8 cellular contexts compared by ENCODE assay signal in the genomic region with DNA sequence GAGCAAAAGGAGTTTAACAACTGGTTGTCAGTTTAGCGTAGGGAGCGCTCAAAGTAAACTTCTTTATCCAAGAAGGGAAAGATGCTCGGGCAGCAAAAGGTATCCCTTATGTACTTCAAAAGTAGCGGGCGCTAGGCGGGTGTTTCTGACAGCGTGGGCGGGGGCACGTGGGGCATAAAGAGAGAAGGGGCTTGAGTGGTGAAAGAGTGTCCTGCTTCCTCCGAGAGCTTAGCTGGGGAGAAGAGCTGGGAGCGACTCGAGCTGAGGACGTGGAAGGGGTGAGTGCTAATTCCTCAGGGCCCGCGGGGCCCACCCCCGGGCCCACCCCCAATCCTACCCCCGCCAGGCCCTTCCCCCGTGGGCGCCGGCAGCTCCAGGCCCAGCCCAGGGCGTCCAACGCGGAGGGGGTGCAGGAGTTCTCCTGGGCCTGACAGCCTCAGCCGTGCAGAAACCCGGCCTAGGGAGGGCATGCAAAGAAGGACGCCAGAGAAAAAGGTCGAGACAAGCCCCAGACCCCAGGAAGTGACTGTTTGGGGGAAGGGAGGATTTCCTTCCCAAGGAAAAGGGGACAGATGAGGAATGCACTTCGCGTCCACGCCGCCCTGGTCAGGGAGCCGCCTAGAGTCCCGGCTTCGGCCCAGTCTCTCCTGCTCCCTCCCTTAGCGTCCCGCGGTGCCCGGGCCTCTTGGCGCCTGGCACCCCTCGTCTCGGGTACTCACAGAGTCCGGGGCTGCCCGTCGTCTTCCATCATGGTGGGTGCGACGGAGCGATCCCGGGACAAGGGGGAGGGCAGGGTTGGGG. TPM values are rescaled to one million over a fixed set of nuclear protein-coding genes. Genes with fewer than 3 reads are reported as not detected.
DNase-seq lines count a peak whose midpoint lies in the region; ATAC-seq lines count a peak whose summit lies in the region.

No MANE protein-coding gene starts in this region.

- DNase-seq in CD4-positive, CD25-positive, alpha-beta regulatory T cell = peak; percentile 44 to 58 (median 48)
- peak; percentile 61 for DNase-seq in MG63
- peak; percentile 59 for DNase-seq in activated CD8-positive, alpha-beta T cell treated with anti-CD3 and anti-CD28 coated beads, Interleukin-2, amount 10 ng/mL, durations not matched to agents 7 days and 5 days
- peak in 2 of 3 donors; percentile 26 to 37 for DNase-seq in effector memory CD4-positive, alpha-beta T cell
- DNase-seq in midbrain (lab: John Stamatoyannopoulos, UW) = peak; percentile 54
- DNase-seq in stimulated activated CD8-positive, alpha-beta memory T cell treated with anti-CD3 and anti-CD28 coated beads, Interleukin-4, amount 100 ng/mL, for 1 hour (ENCODE audit: low read depth in 2 of 2, low spot score in 1 of 2) = peak; percentile 19 to 31
- DNase-seq in NCI-H446 treated with DMSO at 0.1 percent for 48 hours (lab: John Stamatoyannopoulos, UW) = no peak

- POLR2A ChIA-PET in activated CD8-positive, alpha-beta T cell treated with anti-CD3 and anti-CD28 coated beads, Interleukin-2, amount 10 ng/mL, durations not matched to agents 7 days and 5 days (lab: Charles Lee) = interaction anchor here (0.7 to 2.6 kb wide), 7 partner anchors 14 to 389 kb away, joined by 3 to 11 read pairs (median 3); a partner anchor contains a TSS

- CTCF ChIA-PET in activated CD8-positive, alpha-beta T cell treated with anti-CD3 and anti-CD28 coated beads, Interleukin-2, amount 10 ng/mL, durations not matched to agents 7 days and 5 days (lab: Charles Lee) = interaction anchor here (0.6 to 1.6 kb wide), 6 partner anchors 10 to 389 kb away, joined by 3 to 7 read pairs (median 4); a partner anchor contains a TSS

- H3K9me3 ChIP-seq in CD4-positive, CD25-positive, alpha-beta regulatory T cell (ENCODE audit: control insufficient read depth in 2 of 2, low read length in 2 of 2) = no peaks in the 10 kb centered on the region
- H3K9me3 ChIP-seq in MG63 = no peaks in the 10 kb centered on the region
- no peaks in the 10 kb centered on the region for H3K9me3 ChIP-seq in effector memory CD4-positive, alpha-beta T cell (ENCODE audit: control insufficient read depth, low read length)

- H3K4me3 ChIP-seq in CD4-positive, CD25-positive, alpha-beta regulatory T cell (ENCODE audit: low read depth, low read length) = peak overlapping the region; percentile 93
- H3K4me3 ChIP-seq in MG63 = peak overlapping the region; percentile 88
- peak overlapping the region; percentile 95 for H3K4me3 ChIP-seq in effector memory CD4-positive, alpha-beta T cell (ENCODE audit: insufficient read depth, low read depth, low read length, poor library complexity, severe bottlenecking)

- H3K27ac ChIP-seq in CD4-positive, CD25-positive, alpha-beta regulatory T cell (ENCODE audit: insufficient read depth, low read length, poor library complexity, severe bottlenecking) = peak overlapping the region; percentile 97
- H3K27ac ChIP-seq in effector memory CD4-positive, alpha-beta T cell (ENCODE audit: insufficient read depth, low read length, poor library complexity, severe bottlenecking) = peak overlapping the region; percentile 96

- H3K36me3 ChIP-seq in CD4-positive, CD25-positive, alpha-beta regulatory T cell (ENCODE audit: control insufficient read depth, insufficient read depth, low read length) = peaks cover 4% of the 10 kb centered on the region
- peaks cover 27% of the 10 kb centered on the region for H3K36me3 ChIP-seq in MG63
- no peaks in the 10 kb centered on the region for H3K36me3 ChIP-seq in effector memory CD4-positive, alpha-beta T cell (ENCODE audit: control insufficient read depth, insufficient read depth, low read length)

- peaks cover 9% of the 10 kb centered on the region for H3K36me3 Mint-ChIP-seq in CD4-positive, CD25-positive, alpha-beta regulatory T cell
- H3K36me3 Mint-ChIP-seq in activated CD8-positive, alpha-beta T cell treated with anti-CD3 and anti-CD28 coated beads, Interleukin-2, amount 10 ng/mL, durations not matched to agents 7 days and 5 days (ENCODE audit: low read depth) = peaks cover 36% of the 10 kb centered on the region

- ATAC-seq in CD4-positive, CD25-positive, alpha-beta regulatory T cell (ENCODE audit: low read depth in 2 of 2) = peak; percentile 1 to 2
- ATAC-seq in GM21423 (IDR thresholded peaks at IDR 0.05; ENCODE audit: unreplicated experiment) = peak; percentile 3
- ATAC-seq in activated CD8-positive, alpha-beta T cell treated with anti-CD3 and anti-CD28 coated beads, Interleukin-2, amount 10 ng/mL, durations not matched to agents 7 days and 5 days = peak; percentile 34

- H3K4me3 Mint-ChIP-seq in CD4-positive, CD25-positive, alpha-beta regulatory T cell = peak overlapping the region; percentile 97 to 100 (median 100)
- H3K4me3 Mint-ChIP-seq in activated CD8-positive, alpha-beta T cell treated with anti-CD3 and anti-CD28 coated beads, Interleukin-2, amount 10 ng/mL, durations not matched to agents 7 days and 5 days = peak overlapping the region; percentile 93

- no peaks in the 10 kb centered on the region for H3K27me3 ChIP-seq in CD4-positive, CD25-positive, alpha-beta regulatory T cell (ENCODE audit: control insufficient read depth, insufficient read depth, low read length)
- H3K27me3 ChIP-seq in MG63 = no peaks in the 10 kb centered on the region
- no peaks in the 10 kb centered on the region for H3K27me3 ChIP-seq in effector memory CD4-positive, alpha-beta T cell (replicated peaks; ENCODE audit: control insufficient read depth, insufficient read depth, low read length, poor library complexity, severe bottlenecking)

- no peaks in the 10 kb centered on the region for H3K9me3 Mint-ChIP-seq in CD4-positive, CD25-positive, alpha-beta regulatory T cell
- no peaks in the 10 kb centered on the region for H3K9me3 Mint-ChIP-seq in activated CD8-positive, alpha-beta T cell treated with anti-CD3 and anti-CD28 coated beads, Interleukin-2, amount 10 ng/mL, durations not matched to agents 7 days and 5 days (ENCODE audit: insufficient read depth)

- peaks cover 6% of the 10 kb centered on the region for H3K27me3 Mint-ChIP-seq in CD4-positive, CD25-positive, alpha-beta regulatory T cell
- H3K27me3 Mint-ChIP-seq in activated CD8-positive, alpha-beta T cell treated with anti-CD3 and anti-CD28 coated beads, Interleukin-2, amount 10 ng/mL, durations not matched to agents 7 days and 5 days (ENCODE audit: low read depth) = no peaks in the 10 kb centered on the region

- H3K4me1 Mint-ChIP-seq in CD4-positive, CD25-positive, alpha-beta regulatory T cell = peaks cover 43 to 68% (median 58%) of the 10 kb centered on the region in 4 donors
- peaks cover 48% of the 10 kb centered on the region for H3K4me1 Mint-ChIP-seq in activated CD8-positive, alpha-beta T cell treated with anti-CD3 and anti-CD28 coated beads, Interleukin-2, amount 10 ng/mL, durations not matched to agents 7 days and 5 days (ENCODE audit: low read depth)

- H3K4me1 ChIP-seq in CD4-positive, CD25-positive, alpha-beta regulatory T cell (ENCODE audit: control insufficient read depth, insufficient read depth, low read length, poor library complexity, severe bottlenecking) = peaks cover 40% of the 10 kb centered on the region
- H3K4me1 ChIP-seq in effector memory CD4-positive, alpha-beta T cell (ENCODE audit: control insufficient read depth, insufficient read depth, low read length, poor library complexity, severe bottlenecking) = peaks cover 28% of the 10 kb centered on the region

- H3K27ac Mint-ChIP-seq in CD4-positive, CD25-positive, alpha-beta regulatory T cell = peak overlapping the region; percentile 92 to 100 (median 96)
- peak overlapping the region; percentile 96 for H3K27ac Mint-ChIP-seq in activated CD8-positive, alpha-beta T cell treated with anti-CD3 and anti-CD28 coated beads, Interleukin-2, amount 10 ng/mL, durations not matched to agents 7 days and 5 days

RNA-seq across cellular contexts. Expression of a gene that starts 0.8 kb away (rescaled TPM):
- total RNA-seq in CD4-positive, CD25-positive, alpha-beta regulatory T cell = 205 TPM
- 10 to 100 TPM in 2 of 4 donors, 1 to 10 TPM in 2; 9.2 to 16.6 (median 10.8) TPM for polyA plus RNA-seq in CD4-positive, CD25-positive, alpha-beta regulatory T cell
- total RNA-seq in MG63 (2014; rRNA removed; shearing (Covaris generic); ENCODE audit: low replicate concordance) = 29.2 and 30.7 TPM in 2 replicates
- total RNA-seq in activated CD8-positive, alpha-beta T cell treated with anti-CD3 and anti-CD28 coated beads, Interleukin-2, amount 10 ng/mL, durations not matched to agents 7 days and 5 days = 100 to 1,000 TPM; 173 to 177 TPM

RNA-seq across cellular contexts. Expression of a gene that starts 53.4 kb away (rescaled TPM):
- total RNA-seq in CD4-positive, CD25-positive, alpha-beta regulatory T cell = 85.7 TPM
- 100 to 1,000 TPM; 165 to 188 (median 183) TPM for polyA plus RNA-seq in CD4-positive, CD25-positive, alpha-beta regulatory T cell
- 33.7 and 41.1 TPM in 2 replicates for total RNA-seq in MG63 (2014; rRNA removed; shearing (Covaris generic); ENCODE audit: low replicate concordance)
- total RNA-seq in activated CD8-positive, alpha-beta T cell treated with anti-CD3 and anti-CD28 coated beads, Interleukin-2, amount 10 ng/mL, durations not matched to agents 7 days and 5 days = 100 to 1,000 TPM; 166 TPM

RNA-seq across cellular contexts. Expression of a gene that starts 55.3 kb away (rescaled TPM):
- 38.2 TPM for total RNA-seq in CD4-positive, CD25-positive, alpha-beta regulatory T cell
- polyA plus RNA-seq in CD4-positive, CD25-positive, alpha-beta regulatory T cell = 1 to 10 TPM; 6.7 to 8.7 (median 7.4) TPM
- total RNA-seq in MG63 (2014; rRNA removed; shearing (Covaris generic); ENCODE audit: low replicate concordance) = 26.9 and 31.9 TPM in 2 replicates
- 10 to 100 TPM; 14.2 to 14.7 TPM for total RNA-seq in activated CD8-positive, alpha-beta T cell treated with anti-CD3 and anti-CD28 coated beads, Interleukin-2, amount 10 ng/mL, durations not matched to agents 7 days and 5 days
